ENCODE assay signal across 8 cellular contexts in the genomic region with DNA sequence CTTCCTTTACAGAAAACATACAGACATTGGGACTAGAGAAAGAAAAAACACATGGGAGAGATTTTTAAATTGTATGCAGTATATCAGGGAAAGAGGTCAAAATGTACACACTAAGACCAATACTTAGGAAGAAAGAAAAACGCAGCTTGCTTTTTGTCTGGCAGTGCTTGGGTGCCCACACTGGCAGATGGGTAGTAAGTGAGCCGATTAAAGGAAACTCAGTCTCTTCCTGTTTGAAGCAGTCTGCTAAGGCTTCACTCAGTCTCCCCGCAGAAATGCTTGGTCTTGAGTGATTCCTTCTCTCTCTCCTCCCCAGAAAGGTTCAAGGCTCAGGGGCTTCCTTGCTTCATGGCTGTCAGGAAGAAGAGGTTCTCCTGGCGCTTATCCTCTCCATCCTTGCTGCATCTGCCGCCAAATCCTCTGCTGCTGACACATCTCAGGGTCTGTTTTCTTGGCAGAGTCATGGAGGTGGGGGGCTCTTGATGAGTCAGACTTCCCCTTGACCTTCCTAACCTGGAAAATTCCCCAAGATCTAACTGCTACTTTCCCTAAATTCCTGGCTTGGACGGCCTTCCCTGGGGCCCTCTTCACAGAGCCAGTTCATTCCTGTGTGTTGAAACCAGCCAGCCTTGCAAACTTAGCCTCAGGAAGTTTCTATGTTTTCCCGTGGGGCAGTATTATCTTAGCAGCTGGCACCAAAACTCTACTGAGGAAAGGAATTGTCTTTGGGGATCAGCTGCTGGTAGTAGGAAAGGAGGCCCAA. TPM values are rescaled to one million over a fixed set of nuclear protein-coding genes. Genes with fewer than 3 reads are reported as not detected.
DNase-seq lines count a peak whose midpoint lies in the region; ATAC-seq and TF ChIP-seq lines count a peak whose summit lies in the region.

No MANE protein-coding gene starts in this region.

- no peaks in the 10 kb centered on the region for H4K20me1 ChIP-seq in GM23338 (replicated peaks; ENCODE audit: insufficient read depth)

- CTCF ChIA-PET in AG04450 (lab: Charles Lee) = interaction anchor here (1.8 kb wide), 1 partner anchor 31 kb away, joined by 9 read pairs; no protein-coding TSS in a partner anchor

- H3K27me3 ChIP-seq in AG04450 (ENCODE audit: control insufficient read depth, insufficient read depth, low read length) = no peaks in the 10 kb centered on the region
- no peaks in the 10 kb centered on the region for H3K27me3 ChIP-seq in GM23338 (ENCODE audit: insufficient read depth)
- no peaks in the 10 kb centered on the region for H3K27me3 ChIP-seq in right cardiac atrium (ENCODE audit: control insufficient read depth, insufficient read depth)
- H3K27me3 ChIP-seq in vagina = no peaks in the 10 kb centered on the region
- no peaks in the 10 kb centered on the region for H3K27me3 ChIP-seq in brain microvascular endothelial cell (replicated peaks)

- H3K27ac ChIP-seq in AG04450 (ENCODE audit: low read depth, low read length) = peak overlapping the region; percentile 77
- no peak overlapping the region for H3K27ac ChIP-seq in GM23338 (ENCODE audit: low read depth)
- peak overlapping the region; percentile 23 for H3K27ac ChIP-seq in right cardiac atrium (ENCODE audit: low read length)
- no peak overlapping the region for H3K27ac ChIP-seq in vagina
- H3K27ac ChIP-seq in brain microvascular endothelial cell = no peak overlapping the region

- H3K79me2 ChIP-seq in GM23338 (replicated peaks; ENCODE audit: insufficient read depth) = no peaks in the 10 kb centered on the region

- peak overlapping the region; percentile 74 for H2AFZ ChIP-seq in GM23338

- H3F3A ChIP-seq in GM23338 (replicated peaks; ENCODE audit: low read depth) = peaks cover 6% of the 10 kb centered on the region; the same call in 1 of the 2 replicates

- DNase-seq in AG04450 (ENCODE audit: low read depth, low spot score) = no peak
- no peak for DNase-seq in GM23338 (ENCODE audit: low spot score)
- DNase-seq in T-helper 17 cell = no peak
- peak in 1 of 3 donors; percentile 49 for DNase-seq in right cardiac atrium
- no peak for DNase-seq in NOMO-1 treated with DMSO at 0.1 percent for 48 hours (lab: John Stamatoyannopoulos, UW; ENCODE audit: unreplicated experiment)
- no peak for DNase-seq in vagina (ENCODE audit: extremely low spot score in 2 of 2)
- DNase-seq in brain microvascular endothelial cell = no peak

- 37% methylated on average over 7 of the region's 7 CpGs for WGBS in right cardiac atrium

- H3K4me2 ChIP-seq in GM23338 = no peak overlapping the region

- H3K9me3 ChIP-seq in AG04450 (ENCODE audit: control insufficient read depth, insufficient read depth, low read length) (no peaks in the 10 kb centered on the region), T-helper 17 cell (ENCODE audit: control insufficient read depth, low read length, poor library complexity, severe bottlenecking) (no peaks in the 10 kb centered on the region), right cardiac atrium (ENCODE audit: control insufficient read depth, low read length) (no peaks in the 10 kb centered on the region), vagina (no peaks in the 10 kb centered on the region)

- in situ Hi-C loops in brain microvascular endothelial cell (cut with HindIII; ENCODE audit: low pct_ligation_motif_present, low sequenced_read_pairs) = no loop called here

- H3K36me3 Mint-ChIP-seq in GM23338 (ENCODE audit: low read depth) (no peaks in the 10 kb centered on the region), T-helper 17 cell (ENCODE audit: low read depth) (no peaks in the 10 kb centered on the region)

- TF ChIP-seq CTCF in AG04450 (IDR thresholded peaks at IDR 0.05; ENCODE audit: low read depth, low read length) = no peak
- TF ChIP-seq CTCF in GM23338 (conservative IDR thresholded peaks at IDR 0.05; ENCODE audit: low read depth in 2 of 2) = no peak
- TF ChIP-seq CTCF in vagina (IDR thresholded peaks at IDR 0.05) = no peak
- no peak for TF ChIP-seq CTCF in brain microvascular endothelial cell (IDR thresholded peaks at IDR 0.05; ENCODE audit: low read depth, low read length, missing control alignments)

- ATAC-seq in GM23338 (no peak), T-helper 17 cell (peak; percentile 71), right cardiac atrium (peak; percentile 20 to 44), HG02840 (IDR thresholded peaks at IDR 0.05; ENCODE audit: low FRiP score, unreplicated experiment) (no peak)

- H3K4me3 Mint-ChIP-seq in GM23338 (no peak overlapping the region), T-helper 17 cell (peak overlapping the region; percentile 79)

- H3K4me1 ChIP-seq in GM23338 (ENCODE audit: insufficient read depth) (peaks cover 9% of the 10 kb centered on the region; the same call in 1 of the 2 replicates), right cardiac atrium (ENCODE audit: control insufficient read depth, insufficient read depth, low read length) (peaks cover 4% of the 10 kb centered on the region), vagina (peaks cover 21% of the 10 kb centered on the region)

- H3K27me3 Mint-ChIP-seq in GM23338 (ENCODE audit: insufficient read depth, low read depth, poor library complexity) = peaks cover 3% of the 10 kb centered on the region
- no peaks in the 10 kb centered on the region for H3K27me3 Mint-ChIP-seq in T-helper 17 cell

- intact Hi-C loops in right cardiac atrium (cut with DNase I) (no loop called here), vagina (cut with DNase I) (no loop called here)

- H3K4me3 ChIP-seq in AG04450 (ENCODE audit: low read depth, low read length) (no peak overlapping the region), GM23338 (no peak overlapping the region), right cardiac atrium (ENCODE audit: low read length) (no peak overlapping the region), vagina (no peak overlapping the region), brain microvascular endothelial cell (ENCODE audit: low read depth, low read length) (no peak overlapping the region)

- POLR2A ChIA-PET in AG04450 (lab: Yijun Ruan, JAX) = interaction anchor here (0.6 kb wide), 1 partner anchor 12 kb away, joined by 3 read pairs; no protein-coding TSS in a partner anchor

- no peak overlapping the region for H3K27ac Mint-ChIP-seq in GM23338
- peak overlapping the region; percentile 93 for H3K27ac Mint-ChIP-seq in T-helper 17 cell

- H3K9me3 Mint-ChIP-seq in GM23338 = no peaks in the 10 kb centered on the region

- H3K9me2 ChIP-seq in GM23338 (ENCODE audit: insufficient read depth) = no peaks in the 10 kb centered on the region

- H3K4me1 Mint-ChIP-seq in GM23338 = peaks cover 20% of the 10 kb centered on the region
- peaks cover 33% of the 10 kb centered on the region for H3K4me1 Mint-ChIP-seq in T-helper 17 cell

- no peak for TF ChIP-seq POLR2A in vagina (IDR thresholded peaks at IDR 0.05)

- no peaks in the 10 kb centered on the region for H3K36me3 ChIP-seq in GM23338 (ENCODE audit: insufficient read depth)
- H3K36me3 ChIP-seq in vagina = no peaks in the 10 kb centered on the region
- H3K36me3 ChIP-seq in brain microvascular endothelial cell (replicated peaks) = no peaks in the 10 kb centered on the region

TF ChIP-seq in GM23338, 12 proteins besides CTCF, POLR2A, EP300 and RAD21 (continues in another document):
- TF ChIP-seq EZH2 (IDR thresholded peaks at IDR 0.05; ENCODE audit: low read depth, unreplicated experiment) = no peak
- TF ChIP-seq NANOG (IDR thresholded peaks at IDR 0.05; ENCODE audit: borderline replicate concordance) = no peak
- no peak for TF ChIP-seq ZNF331 (CRISPR knock-in tag; IDR thresholded peaks at IDR 0.05; ENCODE audit: low read depth)

RNA-seq across cellular contexts. Expression of a gene that starts 10.5 kb away (rescaled TPM):
- polyA plus RNA-seq in AG04450 (2011; rRNA removed) (4,621 and 5,651 TPM in 2 replicates), GM23338 (2016; fragmentation: Nextera tagmentation; extraction: Ambion mirVana) (2,942 and 3,166 TPM in 2 replicates), right cardiac atrium (805 TPM)
- 1,051 and 1,085 TPM in 2 replicates for polyA minus RNA-seq in AG04450 (2011; rRNA and poly(A)+ RNA removed)
- total RNA-seq in GM23338 (2014; rRNA removed; shearing (Covaris generic)) = 834 and 976 TPM in 2 replicates
- total RNA-seq in T-helper 17 cell (1,000 to 10,000 TPM; 1,429 to 1,736 TPM), right cardiac atrium (100 to 1,000 TPM; 341 to 630 (median 483) TPM), vagina (2,211 TPM)

RNA-seq across cellular contexts. Expression of a gene that starts 14.1 kb away (rescaled TPM):
- polyA plus RNA-seq in AG04450 (2011; rRNA removed) = 30.2 and 32.8 TPM in 2 replicates
- polyA minus RNA-seq in AG04450 (2011; rRNA and poly(A)+ RNA removed) = 49.4 and 51.4 TPM in 2 replicates
- total RNA-seq in GM23338 (2014; rRNA removed; shearing (Covaris generic)) = 12.1 and 15.7 TPM in 2 replicates
- polyA plus RNA-seq in GM23338 (2016; fragmentation: Nextera tagmentation; extraction: Ambion mirVana) = 5.5 and 6.0 TPM in 2 replicates
- total RNA-seq in T-helper 17 cell = 10 to 100 TPM; 60.5 to 93.7 TPM
- 1 to 10 TPM in 1 of 4 donors, under 1 TPM in 3; 0.29 to 1.3 (median 0.71) TPM for total RNA-seq in right cardiac atrium
- 0.50 TPM for polyA plus RNA-seq in right cardiac atrium
- 5.4 TPM for total RNA-seq in vagina

Comparison
In these comparisons a context has a peak if more than half of its experiments do, and no peak if none do; other contexts are left out.
1. H3K27ac ChIP-seq: peak in AG04450 (single experiment) and right cardiac atrium (single experiment); none in GM23338 (single experiment), vagina (single experiment) and brain microvascular endothelial cell (single experiment).
2. ATAC-seq: peak in T-helper 17 cell (single experiment) and right cardiac atrium (2 of 2); none in GM23338 (single experiment) and HG02840 (single experiment).